ENCODE assay signal across 26 cellular contexts in genomic region chr5:78791416-78792100, GRCh38.
"Had no signal": no experiment of that assay in that cellular context is flagged by ENCODE, and none has a peak within 500 bp of the region (broad histone marks: within the 10 kb centered on the region; RNA-seq: fewer than 3 reads in every experiment).

No MANE protein-coding gene starts in this region.

- H3K36me3 ChIP-seq: gastroesophageal sphincter, heart left ventricle, ovary, right lobe of liver, stomach, thyroid gland had no signal

- H3K27ac ChIP-seq: coronary artery, foreskin keratinocyte, gastroesophageal sphincter, heart left ventricle, hepatocyte, ovary, right lobe of liver, stomach, thyroid gland had no signal

- H3K4me3 ChIP-seq: coronary artery, gastroesophageal sphincter, heart left ventricle, hepatocyte, lung, ovary, right lobe of liver, smooth muscle cell, stomach, thyroid gland had no signal

- H3K4me1 ChIP-seq: foreskin keratinocyte, right lobe of liver, stomach had no signal

- H3K4me3 Mint-ChIP-seq: effector memory CD8-positive, alpha-beta T cell; naive thymus-derived CD4-positive, alpha-beta T cell; nephron progenitor cell had no signal

- H3K79me2 ChIP-seq: hepatocyte had no signal

- H3K27me3 ChIP-seq: foreskin keratinocyte, gastroesophageal sphincter, heart left ventricle, hepatocyte, ovary, right lobe of liver, stomach, thyroid gland had no signal

- ATAC-seq: effector memory CD8-positive, alpha-beta T cell; foreskin keratinocyte; gastroesophageal sphincter; heart left ventricle; left lobe of liver; naive thymus-derived CD4-positive, alpha-beta T cell; right lobe of liver had no signal

- H3K4me2 ChIP-seq: hepatocyte, smooth muscle cell had no signal

- H2AFZ ChIP-seq: hepatocyte had no signal

- H3K9me3 ChIP-seq: gastroesophageal sphincter, heart left ventricle, ovary, right lobe of liver, stomach, thyroid gland had no signal

- DNase-seq: dermis blood vessel endothelial cell; effector memory CD8-positive, alpha-beta T cell; foreskin keratinocyte; heart left ventricle; kidney; naive thymus-derived CD4-positive, alpha-beta T cell; nephron progenitor cell; occipital lobe; ovary; posterior cingulate gyrus; right lobe of liver; stimulated activated CD4-positive, alpha-beta T cell treated with anti-CD3 and anti-CD28 coated beads, Interleukin-12 subunit alpha, Interleukin-12 subunit beta, amount 100 ng/mL, for 4 hours; stimulated activated CD4-positive, alpha-beta T cell treated with anti-CD3 and anti-CD28 coated beads, Interleukin-1b, Interleukin-23, amount 100 ng/mL, for 48 hours; stimulated activated CD4-positive, alpha-beta T cell treated with anti-CD3 and anti-CD28 coated beads, Interleukin-4, amount 100 ng/mL, for 1 hour; stimulated activated CD8-positive, alpha-beta memory T cell treated with anti-CD3 and anti-CD28 coated beads, Interleukin-4, amount 100 ng/mL, for 48 hours; stimulated activated naive CD4-positive, alpha-beta T cell treated with Interleukin-2 at 50 U/mL for 16 hours; stomach; thyroid gland; trophoblast cell had no signal

- H3K9me3 Mint-ChIP-seq: effector memory CD8-positive, alpha-beta T cell; nephron progenitor cell had no signal

- FAIRE-seq: kidney had no signal

- H3K27ac Mint-ChIP-seq: effector memory CD8-positive, alpha-beta T cell; memory B cell; naive thymus-derived CD4-positive, alpha-beta T cell; nephron progenitor cell had no signal

- H3K27me3 Mint-ChIP-seq: effector memory CD8-positive, alpha-beta T cell; memory B cell; naive thymus-derived CD4-positive, alpha-beta T cell had no signal
